Comparison of ENCODE assay signal across 8 cellular contexts in genomic region chr10:89217057-89217990, GRCh38. TPM values are rescaled to one million over a fixed set of nuclear protein-coding genes. Genes with fewer than 3 reads are reported as not detected.
DNase-seq lines count a peak whose midpoint lies in the region; ATAC-seq and TF ChIP-seq lines count a peak whose summit lies in the region.

No MANE protein-coding gene starts in this region.

- ATAC-seq in HG02759 (IDR thresholded peaks at IDR 0.05; ENCODE audit: unreplicated experiment) (peak; percentile 40), Panc1 (0 out of 2 replicates have a peak, but pooled peaks have one; percentile 61), HG03565 (IDR thresholded peaks at IDR 0.05; ENCODE audit: unreplicated experiment) (no peak)

- no peaks in the 10 kb centered on the region for H3K9me3 Mint-ChIP-seq in type B pancreatic cell

- intact Hi-C loops in Panc1 (cut with micrococcal nuclease; ENCODE audit: unreplicated experiment), result loop anchor here (5.0 to 10.0 kb wide), 2 partner anchors 345 to 383 kb away; no protein-coding TSS in a partner anchor
- intact Hi-C loops in ovary (cut with DNase I), result loop anchor here (5.0 to 10.0 kb wide), 4 partner anchors 193 to 383 kb away; no protein-coding TSS in a partner anchor

- H3K36me3 ChIP-seq in BE2C, result no peaks in the 10 kb centered on the region
- H3K36me3 ChIP-seq in Panc1 (ENCODE audit: control insufficient read depth, insufficient read depth, low read length), result peaks cover 5% of the 10 kb centered on the region; the same call in 1 of the 2 replicates
- no peaks in the 10 kb centered on the region for H3K36me3 ChIP-seq in ovary

- no peak overlapping the region for H3K4me3 ChIP-seq in BE2C (ENCODE audit: low read depth, low read length)
- H3K4me3 ChIP-seq in Panc1 (ENCODE audit: low read depth in 2 of 2, low read length in 2 of 2), result no peak overlapping the region
- H3K4me3 ChIP-seq in fibroblast of the aortic adventitia (ENCODE audit: low read depth, low read length), result no peak overlapping the region
- H3K4me3 ChIP-seq in ovary, result no peak overlapping the region

- no peak overlapping the region for H3K27ac Mint-ChIP-seq in type B pancreatic cell

- TF ChIP-seq POLR2A in ovary (IDR thresholded peaks at IDR 0.05), result no peak

- WGBS in ovary, 3 donors, result 2 to 4% (median 4%) methylated on average over 6 of the region's 6 CpGs

- no peaks in the 10 kb centered on the region for H3K36me3 Mint-ChIP-seq in type B pancreatic cell

- TF ChIP-seq EP300 in ovary (IDR thresholded peaks at IDR 0.05), result no peak

- no TSS peak for BruUV-seq in Panc1 (replicated peaks; lab: Mats Ljungman, UMichigan)

- peaks cover 3% of the 10 kb centered on the region for H3K27me3 Mint-ChIP-seq in type B pancreatic cell

- H3K4me3 Mint-ChIP-seq in type B pancreatic cell, result no peak overlapping the region

- H3K27me3 ChIP-seq in BE2C (no peaks in the 10 kb centered on the region), Panc1 (ENCODE audit: control insufficient read depth, insufficient read depth, low read length) (no peaks in the 10 kb centered on the region), ovary (no peaks in the 10 kb centered on the region)

- POLR2A ChIA-PET in Panc1 (lab: Charles Lee), result no interaction called here

- peaks cover 2% of the 10 kb centered on the region; the same call in 1 of the 2 replicates for H3K4me1 ChIP-seq in BE2C
- H3K4me1 ChIP-seq in Panc1 (ENCODE audit: control insufficient read depth, insufficient read depth, low read length), result peaks cover 2% of the 10 kb centered on the region; the same call in 1 of the 2 replicates
- H3K4me1 ChIP-seq in ovary (ENCODE audit: insufficient read depth), result peaks cover 2% of the 10 kb centered on the region

- H3K4me1 Mint-ChIP-seq in type B pancreatic cell (ENCODE audit: unreplicated experiment), result peaks cover 14% of the 10 kb centered on the region

- H3K27ac ChIP-seq in Panc1 (ENCODE audit: low read length), result no peak overlapping the region
- peak overlapping the region in 1 of 2 donors; percentile 53 for H3K27ac ChIP-seq in ovary

- in situ Hi-C loops in Panc1 (cut with HindIII; ENCODE audit: low pct_unique_long_range_greater_than_20kb, low sequenced_read_pairs), result loop anchor here (25.0 kb wide), 1 partner anchor 205 kb away; no protein-coding TSS in a partner anchor

- DNase-seq in BE2C (peak; percentile 43), Panc1 (ENCODE audit: low read depth, low spot score) (peak; percentile 32), activated T-helper 1 cell treated with Interleukin-2 at 50 U/mL for 16 hours (ENCODE audit: low read depth) (peak; percentile 22), fibroblast of the aortic adventitia (ENCODE audit: low read depth) (peak; percentile 83), ovary (peak; percentile 33 to 75 (median 62)), type B pancreatic cell (ENCODE audit: extremely low spot score, unreplicated experiment) (no peak)

- peak; percentile 67 for TF ChIP-seq CTCF in BE2C (IDR thresholded peaks at IDR 0.05; ENCODE audit: low read depth, low read length)
- peak; percentile 71; the same call in 1 of the 2 replicates for TF ChIP-seq CTCF in Panc1 (IDR thresholded peaks at IDR 0.05)
- TF ChIP-seq CTCF in fibroblast of the aortic adventitia (IDR thresholded peaks at IDR 0.05; ENCODE audit: insufficient read depth, low read length), result peak; percentile 60
- TF ChIP-seq CTCF in ovary (IDR thresholded peaks at IDR 0.05), result peak; percentile 61 to 86 (median 78)
- peak; percentile 91 for TF ChIP-seq CTCF in type B pancreatic cell (conservative IDR thresholded peaks at IDR 0.05)

- CTCF ChIA-PET in Panc1 (lab: Charles Lee), result interaction anchor here (0.8 to 1.2 kb wide), 3 partner anchors 34 to 221 kb away, joined by 3 read pairs; partner anchors contain the start of gene LIPA

- H3K9me3 ChIP-seq in BE2C, result no peaks in the 10 kb centered on the region
- H3K9me3 ChIP-seq in Panc1 (ENCODE audit: control insufficient read depth, insufficient read depth, low read depth, low read length), result no peaks in the 10 kb centered on the region
- no peaks in the 10 kb centered on the region for H3K9me3 ChIP-seq in ovary

RNA-seq across cellular contexts. Expression of gene CH25H, which starts 10.2 kb away (rescaled TPM):
- not detected for polyA plus RNA-seq in BE2C (2012; ENCODE audit: insufficient read depth, insufficient read length, low read depth)
- total RNA-seq in Panc1 (2021; ENCODE audit: unreplicated experiment) (0.10 TPM), fibroblast of the aortic adventitia (ENCODE audit: low replicate concordance) (2.2 TPM in 1 of 2 replicates, not detected in the other), ovary (1 to 10 TPM in 6 of 7 donors, under 1 TPM in 1; 0.52 to 3.8 (median 1.6) TPM), type B pancreatic cell (ENCODE audit: low replicate concordance) (0.43 and 0.70 TPM in 2 replicates)
- not detected for polyA plus RNA-seq in Panc1 (2012; ENCODE audit: insufficient read length)
- 1 to 10 TPM in 1 of 2 donors, under 1 TPM in 1; 0.22 to 1.9 TPM for polyA plus RNA-seq in ovary

RNA-seq across cellular contexts. Expression of gene LIPA, which starts 34.3 kb away (rescaled TPM):
- 49.2 TPM for polyA plus RNA-seq in BE2C (2012; ENCODE audit: insufficient read depth, insufficient read length, low read depth)
- total RNA-seq in Panc1 (2021; ENCODE audit: unreplicated experiment) (172 TPM), fibroblast of the aortic adventitia (ENCODE audit: low replicate concordance) (30.6 and 55.2 TPM in 2 replicates), ovary (10 to 100 TPM; 26.6 to 94.6 (median 36.1) TPM), type B pancreatic cell (ENCODE audit: low replicate concordance) (26.9 and 46.4 TPM in 2 replicates)
- 69.3 TPM for polyA plus RNA-seq in Panc1 (2012; ENCODE audit: insufficient read length)
- 100 to 1,000 TPM in 1 of 2 donors, 10 to 100 TPM in 1; 27.5 to 191 TPM for polyA plus RNA-seq in ovary
